ENCODE assay signal across 1 cellular context in the genomic region with DNA sequence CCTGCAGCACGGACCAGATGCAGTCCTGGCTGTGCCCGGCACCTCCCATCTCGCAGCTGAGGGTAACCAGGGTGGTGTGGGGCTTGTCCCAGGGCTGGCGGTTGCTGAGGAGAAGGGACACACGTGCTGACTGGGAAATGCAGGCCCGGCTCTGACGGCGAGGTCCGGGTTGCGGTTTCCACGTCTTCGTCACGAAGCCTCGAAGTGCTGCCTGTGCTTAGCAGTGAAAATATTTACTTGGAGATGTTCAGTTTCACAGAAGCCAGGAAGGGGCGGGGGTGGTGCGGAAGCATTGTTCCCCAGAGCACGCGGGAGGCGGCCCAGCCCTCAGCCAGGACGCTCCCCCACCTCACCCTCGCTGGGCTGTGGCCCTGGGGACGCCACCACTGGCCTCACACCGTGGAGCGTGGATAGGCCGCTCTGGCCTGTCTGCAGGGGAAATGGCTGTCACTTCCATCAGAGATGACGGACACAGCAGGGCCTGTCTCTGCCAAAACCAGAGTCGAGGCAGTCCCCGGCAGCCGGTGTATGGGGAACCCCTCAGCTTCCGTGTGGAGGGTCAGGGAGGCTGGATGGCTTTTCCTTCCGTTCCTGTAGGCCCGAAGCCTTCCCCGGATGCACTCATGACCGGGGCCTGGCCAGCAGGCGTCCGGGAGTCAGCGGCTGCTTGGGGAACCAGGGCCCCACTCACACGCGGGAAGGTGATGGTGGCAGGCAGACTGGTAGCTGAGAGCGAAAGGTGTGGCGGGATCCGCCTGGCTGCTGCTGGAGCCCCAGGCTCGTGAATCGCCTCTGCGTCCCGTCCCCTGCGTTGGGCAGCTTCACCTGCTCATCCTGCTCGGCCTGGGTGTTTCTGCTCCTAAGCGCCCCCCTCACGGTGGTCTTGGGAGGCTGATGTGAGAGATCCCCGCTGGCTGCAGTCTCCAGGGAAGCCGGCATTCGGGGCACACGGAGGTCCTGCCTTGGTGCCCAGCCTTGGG.
TF ChIP-seq lines count a peak whose summit lies in the region.

No MANE protein-coding gene starts in this region.

TF ChIP-seq in GM23338, 12 proteins besides CTCF, POLR2A, EP300 and RAD21 (continued from another document):
- TF ChIP-seq, protein P1, sequence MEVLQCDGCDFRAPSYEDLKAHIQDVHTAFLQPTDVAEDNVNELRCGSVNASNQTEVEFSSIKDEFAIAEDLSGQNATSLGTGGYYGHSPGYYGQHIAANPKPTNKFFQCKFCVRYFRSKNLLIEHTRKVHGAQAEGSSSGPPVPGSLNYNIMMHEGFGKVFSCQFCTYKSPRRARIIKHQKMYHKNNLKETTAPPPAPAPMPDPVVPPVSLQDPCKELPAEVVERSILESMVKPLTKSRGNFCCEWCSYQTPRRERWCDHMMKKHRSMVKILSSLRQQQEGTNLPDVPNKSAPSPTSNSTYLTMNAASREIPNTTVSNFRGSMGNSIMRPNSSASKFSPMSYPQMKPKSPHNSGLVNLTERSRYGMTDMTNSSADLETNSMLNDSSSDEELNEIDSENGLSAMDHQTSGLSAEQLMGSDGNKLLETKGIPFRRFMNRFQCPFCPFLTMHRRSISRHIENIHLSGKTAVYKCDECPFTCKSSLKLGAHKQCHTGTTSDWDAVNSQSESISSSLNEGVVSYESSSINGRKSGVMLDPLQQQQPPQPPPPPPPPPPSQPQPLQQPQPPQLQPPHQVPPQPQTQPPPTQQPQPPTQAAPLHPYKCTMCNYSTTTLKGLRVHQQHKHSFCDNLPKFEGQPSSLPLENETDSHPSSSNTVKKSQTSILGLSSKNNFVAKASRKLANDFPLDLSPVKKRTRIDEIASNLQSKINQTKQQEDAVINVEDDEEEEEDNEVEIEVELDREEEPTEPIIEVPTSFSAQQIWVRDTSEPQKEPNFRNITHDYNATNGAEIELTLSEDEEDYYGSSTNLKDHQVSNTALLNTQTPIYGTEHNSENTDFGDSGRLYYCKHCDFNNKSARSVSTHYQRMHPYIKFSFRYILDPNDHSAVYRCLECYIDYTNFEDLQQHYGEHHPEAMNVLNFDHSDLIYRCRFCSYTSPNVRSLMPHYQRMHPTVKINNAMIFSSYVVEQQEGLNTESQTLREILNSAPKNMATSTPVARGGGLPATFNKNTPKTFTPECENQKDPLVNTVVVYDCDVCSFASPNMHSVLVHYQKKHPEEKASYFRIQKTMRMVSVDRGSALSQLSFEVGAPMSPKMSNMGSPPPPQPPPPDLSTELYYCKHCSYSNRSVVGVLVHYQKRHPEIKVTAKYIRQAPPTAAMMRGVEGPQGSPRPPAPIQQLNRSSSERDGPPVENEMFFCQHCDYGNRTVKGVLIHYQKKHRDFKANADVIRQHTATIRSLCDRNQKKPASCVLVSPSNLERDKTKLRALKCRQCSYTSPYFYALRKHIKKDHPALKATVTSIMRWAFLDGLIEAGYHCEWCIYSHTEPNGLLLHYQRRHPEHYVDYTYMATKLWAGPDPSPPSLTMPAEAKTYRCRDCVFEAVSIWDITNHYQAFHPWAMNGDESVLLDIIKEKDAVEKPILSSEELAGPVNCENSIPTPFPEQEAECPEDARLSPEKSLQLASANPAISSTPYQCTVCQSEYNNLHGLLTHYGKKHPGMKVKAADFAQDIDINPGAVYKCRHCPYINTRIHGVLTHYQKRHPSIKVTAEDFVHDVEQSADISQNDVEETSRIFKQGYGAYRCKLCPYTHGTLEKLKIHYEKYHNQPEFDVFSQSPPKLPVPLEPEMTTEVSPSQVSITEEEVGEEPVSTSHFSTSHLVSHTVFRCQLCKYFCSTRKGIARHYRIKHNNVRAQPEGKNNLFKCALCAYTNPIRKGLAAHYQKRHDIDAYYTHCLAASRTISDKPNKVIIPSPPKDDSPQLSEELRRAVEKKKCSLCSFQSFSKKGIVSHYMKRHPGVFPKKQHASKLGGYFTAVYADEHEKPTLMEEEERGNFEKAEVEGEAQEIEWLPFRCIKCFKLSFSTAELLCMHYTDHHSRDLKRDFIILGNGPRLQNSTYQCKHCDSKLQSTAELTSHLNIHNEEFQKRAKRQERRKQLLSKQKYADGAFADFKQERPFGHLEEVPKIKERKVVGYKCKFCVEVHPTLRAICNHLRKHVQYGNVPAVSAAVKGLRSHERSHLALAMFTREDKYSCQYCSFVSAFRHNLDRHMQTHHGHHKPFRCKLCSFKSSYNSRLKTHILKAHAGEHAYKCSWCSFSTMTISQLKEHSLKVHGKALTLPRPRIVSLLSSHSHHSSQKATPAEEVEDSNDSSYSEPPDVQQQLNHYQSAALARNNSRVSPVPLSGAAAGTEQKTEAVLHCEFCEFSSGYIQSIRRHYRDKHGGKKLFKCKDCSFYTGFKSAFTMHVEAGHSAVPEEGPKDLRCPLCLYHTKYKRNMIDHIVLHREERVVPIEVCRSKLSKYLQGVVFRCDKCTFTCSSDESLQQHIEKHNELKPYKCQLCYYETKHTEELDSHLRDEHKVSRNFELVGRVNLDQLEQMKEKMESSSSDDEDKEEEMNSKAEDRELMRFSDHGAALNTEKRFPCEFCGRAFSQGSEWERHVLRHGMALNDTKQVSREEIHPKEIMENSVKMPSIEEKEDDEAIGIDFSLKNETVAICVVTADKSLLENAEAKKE (CRISPR knock-in tag; IDR thresholded peaks at IDR 0.05): no peak
- TF ChIP-seq, protein P2, sequence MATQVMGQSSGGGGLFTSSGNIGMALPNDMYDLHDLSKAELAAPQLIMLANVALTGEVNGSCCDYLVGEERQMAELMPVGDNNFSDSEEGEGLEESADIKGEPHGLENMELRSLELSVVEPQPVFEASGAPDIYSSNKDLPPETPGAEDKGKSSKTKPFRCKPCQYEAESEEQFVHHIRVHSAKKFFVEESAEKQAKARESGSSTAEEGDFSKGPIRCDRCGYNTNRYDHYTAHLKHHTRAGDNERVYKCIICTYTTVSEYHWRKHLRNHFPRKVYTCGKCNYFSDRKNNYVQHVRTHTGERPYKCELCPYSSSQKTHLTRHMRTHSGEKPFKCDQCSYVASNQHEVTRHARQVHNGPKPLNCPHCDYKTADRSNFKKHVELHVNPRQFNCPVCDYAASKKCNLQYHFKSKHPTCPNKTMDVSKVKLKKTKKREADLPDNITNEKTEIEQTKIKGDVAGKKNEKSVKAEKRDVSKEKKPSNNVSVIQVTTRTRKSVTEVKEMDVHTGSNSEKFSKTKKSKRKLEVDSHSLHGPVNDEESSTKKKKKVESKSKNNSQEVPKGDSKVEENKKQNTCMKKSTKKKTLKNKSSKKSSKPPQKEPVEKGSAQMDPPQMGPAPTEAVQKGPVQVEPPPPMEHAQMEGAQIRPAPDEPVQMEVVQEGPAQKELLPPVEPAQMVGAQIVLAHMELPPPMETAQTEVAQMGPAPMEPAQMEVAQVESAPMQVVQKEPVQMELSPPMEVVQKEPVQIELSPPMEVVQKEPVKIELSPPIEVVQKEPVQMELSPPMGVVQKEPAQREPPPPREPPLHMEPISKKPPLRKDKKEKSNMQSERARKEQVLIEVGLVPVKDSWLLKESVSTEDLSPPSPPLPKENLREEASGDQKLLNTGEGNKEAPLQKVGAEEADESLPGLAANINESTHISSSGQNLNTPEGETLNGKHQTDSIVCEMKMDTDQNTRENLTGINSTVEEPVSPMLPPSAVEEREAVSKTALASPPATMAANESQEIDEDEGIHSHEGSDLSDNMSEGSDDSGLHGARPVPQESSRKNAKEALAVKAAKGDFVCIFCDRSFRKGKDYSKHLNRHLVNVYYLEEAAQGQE (IDR thresholded peaks at IDR 0.05; ENCODE audit: unreplicated experiment): no peak
- no peak for TF ChIP-seq EZH2phosphoT487 (IDR thresholded peaks at IDR 0.05; ENCODE audit: unreplicated experiment)
- no peak for TF ChIP-seq EZH2 (IDR thresholded peaks at IDR 0.05; ENCODE audit: low read depth, unreplicated experiment)
- TF ChIP-seq JUNB (IDR thresholded peaks at IDR 0.05; ENCODE audit: unreplicated experiment): no peak
- no peak for TF ChIP-seq ZNF331 (CRISPR knock-in tag; IDR thresholded peaks at IDR 0.05; ENCODE audit: low read depth)
- no peak for TF ChIP-seq ZNF114 (CRISPR knock-in tag; IDR thresholded peaks at IDR 0.05)
- no peak for TF ChIP-seq ETS1 (IDR thresholded peaks at IDR 0.05)
- no peak for TF ChIP-seq STAT1 (IDR thresholded peaks at IDR 0.05; ENCODE audit: unreplicated experiment)
- TF ChIP-seq NANOG (IDR thresholded peaks at IDR 0.05; ENCODE audit: borderline replicate concordance): no peak
- TF ChIP-seq POLR2AphosphoS5 (IDR thresholded peaks at IDR 0.05; ENCODE audit: low read depth): no peak
TF ChIP-seq in GM23338: peak in this region for 0.
